1 cellular context compared by ENCODE assay signal in the genomic region with DNA sequence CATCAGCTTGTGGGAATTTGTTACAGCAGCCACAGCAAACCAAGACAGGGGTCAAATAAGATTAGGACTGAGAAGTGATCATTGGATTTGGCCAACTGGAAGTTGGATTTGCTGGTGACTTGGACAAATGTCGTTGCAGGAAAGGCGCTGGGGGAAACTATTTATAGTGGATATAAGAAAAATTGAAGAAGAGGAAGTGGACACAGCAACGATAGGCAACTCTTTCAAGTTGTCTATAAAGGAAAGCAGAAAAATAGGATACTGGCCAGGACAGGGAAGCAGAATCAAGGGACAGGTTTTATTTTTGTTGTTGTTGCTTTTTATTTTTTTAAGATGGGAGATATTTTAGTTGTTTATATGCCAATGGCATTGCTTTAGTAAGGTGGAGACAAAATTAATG.
TF ChIP-seq lines count a peak whose summit lies in the region.

No MANE protein-coding gene starts in this region.

TF ChIP-seq in SK-N-SH, 30 proteins besides CTCF, POLR2A, EP300 and RAD21 (continued from another document):
- TF ChIP-seq, protein P1, sequence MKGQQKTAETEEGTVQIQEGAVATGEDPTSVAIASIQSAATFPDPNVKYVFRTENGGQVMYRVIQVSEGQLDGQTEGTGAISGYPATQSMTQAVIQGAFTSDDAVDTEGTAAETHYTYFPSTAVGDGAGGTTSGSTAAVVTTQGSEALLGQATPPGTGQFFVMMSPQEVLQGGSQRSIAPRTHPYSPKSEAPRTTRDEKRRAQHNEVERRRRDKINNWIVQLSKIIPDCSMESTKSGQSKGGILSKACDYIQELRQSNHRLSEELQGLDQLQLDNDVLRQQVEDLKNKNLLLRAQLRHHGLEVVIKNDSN (IDR thresholded peaks at IDR 0.05; ENCODE audit: borderline replicate concordance, low read depth), result no peak
- TF ChIP-seq GABPA (IDR thresholded peaks at IDR 0.05; ENCODE audit: low read depth), result no peak
- TF ChIP-seq, protein P2, sequence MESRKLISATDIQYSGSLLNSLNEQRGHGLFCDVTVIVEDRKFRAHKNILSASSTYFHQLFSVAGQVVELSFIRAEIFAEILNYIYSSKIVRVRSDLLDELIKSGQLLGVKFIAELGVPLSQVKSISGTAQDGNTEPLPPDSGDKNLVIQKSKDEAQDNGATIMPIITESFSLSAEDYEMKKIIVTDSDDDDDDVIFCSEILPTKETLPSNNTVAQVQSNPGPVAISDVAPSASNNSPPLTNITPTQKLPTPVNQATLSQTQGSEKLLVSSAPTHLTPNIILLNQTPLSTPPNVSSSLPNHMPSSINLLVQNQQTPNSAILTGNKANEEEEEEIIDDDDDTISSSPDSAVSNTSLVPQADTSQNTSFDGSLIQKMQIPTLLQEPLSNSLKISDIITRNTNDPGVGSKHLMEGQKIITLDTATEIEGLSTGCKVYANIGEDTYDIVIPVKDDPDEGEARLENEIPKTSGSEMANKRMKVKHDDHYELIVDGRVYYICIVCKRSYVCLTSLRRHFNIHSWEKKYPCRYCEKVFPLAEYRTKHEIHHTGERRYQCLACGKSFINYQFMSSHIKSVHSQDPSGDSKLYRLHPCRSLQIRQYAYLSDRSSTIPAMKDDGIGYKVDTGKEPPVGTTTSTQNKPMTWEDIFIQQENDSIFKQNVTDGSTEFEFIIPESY (IDR thresholded peaks at IDR 0.05; ENCODE audit: borderline replicate concordance, low read depth), result no peak
- TF ChIP-seq TCF12 (IDR thresholded peaks at IDR 0.05), result no peak
- TF ChIP-seq YY1 (IDR thresholded peaks at IDR 0.05; ENCODE audit: low read depth), result no peak
- TF ChIP-seq, protein P3, sequence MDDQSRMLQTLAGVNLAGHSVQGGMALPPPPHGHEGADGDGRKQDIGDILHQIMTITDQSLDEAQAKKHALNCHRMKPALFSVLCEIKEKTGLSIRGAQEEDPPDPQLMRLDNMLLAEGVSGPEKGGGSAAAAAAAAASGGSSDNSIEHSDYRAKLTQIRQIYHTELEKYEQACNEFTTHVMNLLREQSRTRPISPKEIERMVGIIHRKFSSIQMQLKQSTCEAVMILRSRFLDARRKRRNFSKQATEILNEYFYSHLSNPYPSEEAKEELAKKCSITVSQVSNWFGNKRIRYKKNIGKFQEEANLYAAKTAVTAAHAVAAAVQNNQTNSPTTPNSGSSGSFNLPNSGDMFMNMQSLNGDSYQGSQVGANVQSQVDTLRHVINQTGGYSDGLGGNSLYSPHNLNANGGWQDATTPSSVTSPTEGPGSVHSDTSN (IDR thresholded peaks at IDR 0.05), result no peak
- TF ChIP-seq CHD2 (IDR thresholded peaks at IDR 0.05; ENCODE audit: low read length, partially characterized antibody), result no peak
- TF ChIP-seq ELF1 (IDR thresholded peaks at IDR 0.05), result no peak
- TF ChIP-seq, protein P4, sequence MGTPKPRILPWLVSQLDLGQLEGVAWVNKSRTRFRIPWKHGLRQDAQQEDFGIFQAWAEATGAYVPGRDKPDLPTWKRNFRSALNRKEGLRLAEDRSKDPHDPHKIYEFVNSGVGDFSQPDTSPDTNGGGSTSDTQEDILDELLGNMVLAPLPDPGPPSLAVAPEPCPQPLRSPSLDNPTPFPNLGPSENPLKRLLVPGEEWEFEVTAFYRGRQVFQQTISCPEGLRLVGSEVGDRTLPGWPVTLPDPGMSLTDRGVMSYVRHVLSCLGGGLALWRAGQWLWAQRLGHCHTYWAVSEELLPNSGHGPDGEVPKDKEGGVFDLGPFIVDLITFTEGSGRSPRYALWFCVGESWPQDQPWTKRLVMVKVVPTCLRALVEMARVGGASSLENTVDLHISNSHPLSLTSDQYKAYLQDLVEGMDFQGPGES (IDR thresholded peaks at IDR 0.05; ENCODE audit: low read depth, low read length), result no peak
- TF ChIP-seq JUND (IDR thresholded peaks at IDR 0.05), result no peak
- no peak for TF ChIP-seq RXRA (IDR thresholded peaks at IDR 0.05; ENCODE audit: borderline replicate concordance, low read depth)
- TF ChIP-seq FOSL2 (IDR thresholded peaks at IDR 0.05; ENCODE audit: borderline replicate concordance, low read depth), result no peak
- no peak for TF ChIP-seq FOXJ3 (CRISPR knock-in tag; IDR thresholded peaks at IDR 0.05)
TF ChIP-seq in SK-N-SH: peak in this region for 0.
